ENCODE assay signal across 12 cellular contexts in the genomic region with DNA sequence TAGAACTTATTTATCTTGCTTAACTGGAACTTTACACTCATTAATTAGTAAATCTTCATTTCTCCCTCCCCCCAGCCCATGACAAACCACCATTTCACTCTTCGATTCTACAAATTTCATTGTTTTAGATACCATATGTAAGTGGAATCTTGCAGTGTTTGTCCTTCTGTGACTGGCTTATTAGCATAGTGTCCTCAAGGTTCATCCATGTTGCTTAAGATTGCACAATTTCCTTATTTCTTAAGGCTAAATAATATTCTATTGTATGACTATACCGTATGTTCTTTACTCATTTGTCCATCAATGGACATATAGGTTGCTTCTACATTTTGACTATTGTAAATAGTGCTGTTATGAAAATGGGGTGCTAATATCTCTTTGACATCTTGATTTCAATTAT. TPM values are rescaled to one million over a fixed set of nuclear protein-coding genes. Genes with fewer than 3 reads are reported as not detected.
DNase-seq lines count a peak whose midpoint lies in the region; ATAC-seq and TF ChIP-seq lines count a peak whose summit lies in the region.
"Had no signal": no experiment of that assay in that cellular context is flagged by ENCODE, and none has a peak within 500 bp of the region (broad histone marks: within the 10 kb centered on the region; RNA-seq: fewer than 3 reads in every experiment).

No MANE protein-coding gene starts in this region.

- DNase-seq in activated CD4-positive, alpha-beta T cell treated with anti-CD3 and anti-CD28 coated beads, Interleukin-2, amount 10 ng/mL, durations not matched to agents 7 days and 5 days, result no peak
- no peak for DNase-seq in activated CD4-positive, alpha-beta T cell treated with anti-CD3 and anti-CD28 coated beads for 1 hour
- peak; percentile 33 for DNase-seq in NOMO-1 treated with dmso at 0.1 percent for 144 hours (lab: John Stamatoyannopoulos, UW; ENCODE audit: unreplicated experiment)
- DNase-seq in effector memory CD4-positive, alpha-beta T cell, result no peak
- no peak for DNase-seq in spleen
- no peak for DNase-seq in GM19240 (ENCODE audit: insufficient read length, low spot score)
- no peak for DNase-seq in NCI-H524 treated with DMSO at 0.1 percent for 48 hours (lab: John Stamatoyannopoulos, UW)
- DNase-seq: activated CD4-positive, CD25-positive, alpha-beta regulatory T cell treated with anti-CD3 and anti-CD28 coated beads, Interleukin-2, amount 50 U/mL, for 72 hours; GM23248; NCI-H2029 treated with DMSO at 0.1 percent for 48 hours had no signal

- H3K27me3 ChIP-seq in effector memory CD4-positive, alpha-beta T cell (replicated peaks; ENCODE audit: control insufficient read depth, insufficient read depth, low read length, poor library complexity, severe bottlenecking), result no peaks in the 10 kb centered on the region
- H3K27me3 ChIP-seq in spleen (replicated peaks in 1 of 7), result no peaks in the 10 kb centered on the region

- H3K4me3 Mint-ChIP-seq in activated CD4-positive, alpha-beta T cell treated with anti-CD3 and anti-CD28 coated beads, Interleukin-2, amount 10 ng/mL, durations not matched to agents 7 days and 5 days, result peak overlapping the region; percentile 64
- H3K4me3 Mint-ChIP-seq: neural crest cell had no signal

- no peaks in the 10 kb centered on the region for H3K9me3 Mint-ChIP-seq in activated CD4-positive, alpha-beta T cell treated with anti-CD3 and anti-CD28 coated beads, Interleukin-2, amount 10 ng/mL, durations not matched to agents 7 days and 5 days
- H3K9me3 Mint-ChIP-seq: neural crest cell had no signal

- no peak for TF ChIP-seq CTCF in spleen (IDR thresholded peaks at IDR 0.05 in 8 of 11, conservative IDR thresholded peaks at IDR 0.05 in 3 of 11)

- WGBS in spleen, 5 donors, result 52 to 85% (median 64%) methylated on average over 2 of the region's 2 CpGs

- H3K36me3 Mint-ChIP-seq in activated CD4-positive, alpha-beta T cell treated with anti-CD3 and anti-CD28 coated beads, Interleukin-2, amount 10 ng/mL, durations not matched to agents 7 days and 5 days (ENCODE audit: low read depth), result peaks cover 7% of the 10 kb centered on the region

- H3K9me3 ChIP-seq in effector memory CD4-positive, alpha-beta T cell (ENCODE audit: control insufficient read depth, low read length), result no peaks in the 10 kb centered on the region
- peaks cover 0 to 5% (median 0%) of the 10 kb centered on the region in 8 donors for H3K9me3 ChIP-seq in spleen

- peaks cover 26% of the 10 kb centered on the region for H3K27me3 Mint-ChIP-seq in activated CD4-positive, alpha-beta T cell treated with anti-CD3 and anti-CD28 coated beads, Interleukin-2, amount 10 ng/mL, durations not matched to agents 7 days and 5 days

- peak overlapping the region; percentile 21 for H3K4me3 ChIP-seq in effector memory CD4-positive, alpha-beta T cell (ENCODE audit: insufficient read depth, low read depth, low read length, poor library complexity, severe bottlenecking)
- H3K4me3 ChIP-seq in spleen, result peak overlapping the region in 6 of 8 donors; percentile 19 to 59 (median 22)
- H3K4me3 ChIP-seq: GM23248 had no signal

- H3K27ac Mint-ChIP-seq in activated CD4-positive, alpha-beta T cell treated with anti-CD3 and anti-CD28 coated beads, Interleukin-2, amount 10 ng/mL, durations not matched to agents 7 days and 5 days, result peak overlapping the region; percentile 85

- H3K4me1 ChIP-seq in effector memory CD4-positive, alpha-beta T cell (ENCODE audit: control insufficient read depth, insufficient read depth, low read length, poor library complexity, severe bottlenecking), result peaks cover 2% of the 10 kb centered on the region
- peaks cover 0 to 45% (median 17%) of the 10 kb centered on the region in 6 donors for H3K4me1 ChIP-seq in spleen

- CTCF ChIA-PET in activated CD4-positive, alpha-beta T cell treated with anti-CD3 and anti-CD28 coated beads, Interleukin-2, amount 10 ng/mL, durations not matched to agents 7 days and 5 days (lab: Charles Lee), result interaction anchor here (1.0 to 1.1 kb wide), 2 partner anchors 9 to 17 kb away, joined by 3 to 4 read pairs; no protein-coding TSS in a partner anchor

- H3K4me1 Mint-ChIP-seq in activated CD4-positive, alpha-beta T cell treated with anti-CD3 and anti-CD28 coated beads, Interleukin-2, amount 10 ng/mL, durations not matched to agents 7 days and 5 days, result peaks cover 28% of the 10 kb centered on the region
- H3K4me1 Mint-ChIP-seq: neural crest cell had no signal

- intact Hi-C loops in spleen (cut with DNase I; ENCODE audit: low total_unique reads), result loop anchor here (10.0 kb wide), 1 partner anchor 127 kb away; no protein-coding TSS in a partner anchor

- H3K36me3 ChIP-seq in effector memory CD4-positive, alpha-beta T cell (ENCODE audit: control insufficient read depth, insufficient read depth, low read length), result no peaks in the 10 kb centered on the region
- H3K36me3 ChIP-seq in spleen, result no peaks in the 10 kb centered on the region

- POLR2A ChIA-PET in activated CD4-positive, alpha-beta T cell treated with anti-CD3 and anti-CD28 coated beads, Interleukin-2, amount 10 ng/mL, durations not matched to agents 7 days and 5 days (lab: Charles Lee), result no interaction called here

- no peak for TF ChIP-seq POLR2A in spleen (IDR thresholded peaks at IDR 0.05)

- no peak overlapping the region for H3K27ac ChIP-seq in effector memory CD4-positive, alpha-beta T cell (ENCODE audit: insufficient read depth, low read length, poor library complexity, severe bottlenecking)
- H3K27ac ChIP-seq in spleen, result peak overlapping the region in 7 of 8 donors; percentile 43 to 83 (median 65)
- H3K27ac ChIP-seq: GM23248 had no signal

- no peak for ATAC-seq in HG02798 (IDR thresholded peaks at IDR 0.05; ENCODE audit: poor library complexity, unreplicated experiment)

RNA-seq across cellular contexts. Expression of a gene that starts 24.5 kb away (rescaled TPM):
- 1 to 10 TPM; 3.2 to 3.5 TPM for total RNA-seq in activated CD4-positive, alpha-beta T cell treated with anti-CD3 and anti-CD28 coated beads, Interleukin-2, amount 10 ng/mL, durations not matched to agents 7 days and 5 days
- total RNA-seq in spleen, result 1 to 10 TPM in 5 of 7 donors, under 1 TPM in 2; 0.46 to 5.6 (median 2.3) TPM
- polyA plus RNA-seq in spleen, result 1 to 10 TPM; 1.8 to 3.5 (median 2.0) TPM

RNA-seq across cellular contexts. Expression of a gene that starts 34.5 kb away (rescaled TPM):
- total RNA-seq in activated CD4-positive, alpha-beta T cell treated with anti-CD3 and anti-CD28 coated beads, Interleukin-2, amount 10 ng/mL, durations not matched to agents 7 days and 5 days, result 10 to 100 TPM; 21.5 to 28.3 TPM
- total RNA-seq in spleen, result 10 to 100 TPM; 15.5 to 51.3 (median 43.7) TPM
- 10 to 100 TPM in 2 of 3 donors, 1 to 10 TPM in 1; 8.3 to 29.8 (median 11.7) TPM for polyA plus RNA-seq in spleen
